Comparison of ENCODE assay signal across 8 cellular contexts in the genomic region with DNA sequence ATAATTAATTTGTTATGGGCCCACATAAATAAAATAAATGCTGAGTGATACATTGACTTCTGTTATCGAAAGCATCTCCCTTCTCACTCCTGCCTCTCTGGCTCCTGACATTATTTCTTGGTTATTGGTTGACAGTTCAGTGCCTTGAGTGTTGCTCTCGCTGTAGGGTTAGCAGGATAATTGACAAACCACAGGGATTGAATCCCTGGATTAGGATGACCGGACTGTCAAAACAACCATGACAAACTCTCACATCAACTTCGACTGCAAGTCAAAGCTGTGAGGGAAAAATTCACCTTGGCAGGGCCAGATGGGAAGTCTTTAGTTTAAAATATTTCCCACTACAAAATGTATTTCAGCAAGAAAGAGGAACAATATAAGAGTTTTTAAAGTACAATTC.
"Had no signal": no experiment of that assay in that cellular context is flagged by ENCODE, and none has a peak within 500 bp of the region (broad histone marks: within the 10 kb centered on the region; RNA-seq: fewer than 3 reads in every experiment).

No MANE protein-coding gene starts in this region.

- DNase-seq: GM23248, GOT3, H7, H9, HCEC 1CT, HFFc6 had no signal

- H3K4me3 ChIP-seq: GM23248, GM23338, HAP-1 had no signal

- H3K36me3 ChIP-seq: HAP-1 had no signal

- H3K27ac ChIP-seq: GM23248 had no signal

- H2AFZ ChIP-seq: GM23248, GM23338 had no signal

- H3K9ac ChIP-seq: GM23248 had no signal

- H3K4me2 ChIP-seq: GM23338 had no signal

- H3K9me3 ChIP-seq: HAP-1 had no signal
